ENCODE assay signal across 2 cellular contexts in genomic region chr20:62931464-62931863, GRCh38.
A peak's percentile ranks its signal among the peaks of the same experiment; 100 is the strongest.
TF ChIP-seq lines count a peak whose summit lies in the region.

No MANE protein-coding gene starts in this region.

TF ChIP-seq in HepG2, 621 proteins besides CTCF, POLR2A, EP300 and RAD21:
- TF ChIP-seq MAF1 (CRISPR knock-in tag; IDR thresholded peaks at IDR 0.05; ENCODE audit: borderline replicate concordance): no peak
- peak; percentile 10; the same call in 1 of the 2 replicates for TF ChIP-seq BCL6 (CRISPR knock-in tag; IDR thresholded peaks at IDR 0.05)
- TF ChIP-seq THRA (CRISPR knock-in tag; IDR thresholded peaks at IDR 0.05; ENCODE audit: borderline replicate concordance): peak; percentile 29; the same call in 1 of the 2 replicates
- TF ChIP-seq RBM22 (optimal IDR thresholded peaks at IDR 0.05; ENCODE audit: low read length): peak; percentile 48

TF ChIP-seq in K562, 482 proteins besides CTCF, POLR2A, EP300 and RAD21:
- TF ChIP-seq KLF1 (tag; IDR thresholded peaks at IDR 0.05) (no peak), THRAP3 (IDR thresholded peaks at IDR 0.05; ENCODE audit: borderline replicate concordance) (no peak), JUNB (CRISPR knock-in tag; conservative IDR thresholded peaks at IDR 0.05) (no peak), YBX1 (IDR thresholded peaks at IDR 0.05) (no peak), E2F6 (IDR thresholded peaks at IDR 0.05; ENCODE audit: borderline replicate concordance in 1 of 2, extremely low read depth in 1 of 2, insufficient read depth in 1 of 2, insufficient read length in 1 of 2, low read depth in 1 of 2, low read length in 1 of 2, poor library complexity in 1 of 2, severe bottlenecking in 1 of 2) (no peak), HINFP (tag; conservative IDR thresholded peaks at IDR 0.05; ENCODE audit: low read depth) (no peak), NRF1 (conservative IDR thresholded peaks at IDR 0.05 in 1 of 2, IDR thresholded peaks at IDR 0.05 in 1 of 2) (no peak), SLC30A9 (CRISPR knock-in tag; IDR thresholded peaks at IDR 0.05) (no peak), IRF2 (CRISPR knock-in tag; IDR thresholded peaks at IDR 0.05) (no peak), ARHGAP35 (IDR thresholded peaks at IDR 0.05; ENCODE audit: partially characterized antibody) (no peak), XRCC4 (IDR thresholded peaks at IDR 0.05; ENCODE audit: extremely low read depth, insufficient read depth, insufficient read length) (no peak)
